Comparison of ENCODE assay signal across 16 cellular contexts in the genomic region with DNA sequence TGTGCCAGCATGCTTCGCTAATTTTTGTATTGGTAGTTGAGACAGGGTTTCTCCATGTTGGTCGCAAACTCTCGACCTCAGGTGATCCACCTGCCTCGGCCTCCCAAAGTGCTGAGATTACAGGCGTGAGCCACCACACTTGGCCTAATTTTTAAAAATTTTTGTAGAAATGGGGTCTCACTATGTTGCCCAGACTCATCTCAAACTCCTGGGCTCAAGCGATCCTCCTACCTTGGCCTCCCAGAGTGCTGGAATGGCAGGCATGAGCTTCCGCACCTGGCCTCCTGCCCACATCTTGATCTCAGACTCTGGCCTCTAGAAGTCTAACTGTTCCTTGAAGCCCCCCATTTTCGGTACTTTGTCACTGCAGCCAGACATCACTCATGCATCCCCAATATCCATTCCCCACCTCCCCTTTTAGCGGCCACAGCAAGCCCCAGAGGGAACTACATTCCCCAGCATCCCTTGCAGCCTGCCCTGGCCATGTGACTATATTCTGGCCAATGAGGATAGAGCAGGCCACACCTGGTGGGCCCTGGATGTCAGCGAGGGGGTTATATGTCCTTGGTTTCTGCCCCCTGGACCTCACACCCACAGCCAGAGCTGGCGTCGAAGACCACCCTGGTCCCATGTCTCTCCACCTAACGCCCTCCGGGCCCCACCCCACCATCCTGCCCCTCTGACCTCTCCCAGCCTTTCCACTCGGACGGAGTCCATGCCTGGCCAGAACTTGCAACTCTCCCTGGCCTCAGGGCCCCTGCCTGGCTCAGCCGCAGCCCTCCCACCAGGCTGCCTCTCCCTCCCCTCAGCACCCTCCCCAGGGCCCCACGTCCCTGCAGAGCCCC. TPM values are rescaled to one million over a fixed set of nuclear protein-coding genes. Genes with fewer than 3 reads are reported as not detected.
A peak's percentile ranks its signal among the peaks of the same experiment; 100 is the strongest.
DNase-seq lines count a peak whose midpoint lies in the region; ATAC-seq, FAIRE-seq and TF ChIP-seq lines count a peak whose summit lies in the region.
"Had no signal": no experiment of that assay in that cellular context is flagged by ENCODE, and none has a peak within 500 bp of the region (broad histone marks: within the 10 kb centered on the region; RNA-seq: fewer than 3 reads in every experiment).

No MANE protein-coding gene starts in this region.

- no peak overlapping the region for H4K91ac ChIP-seq in H1 (replicated peaks; ENCODE audit: insufficient read length, low read length)

- H2BK15ac ChIP-seq in H1 (ENCODE audit: low read length) = no peak overlapping the region

- H2BK120ac ChIP-seq in H1 (replicated peaks; ENCODE audit: low read depth, low read length) = no peak overlapping the region

- H3K79me1 ChIP-seq in H1 (ENCODE audit: low read depth, low read length) = no peaks in the 10 kb centered on the region

- no peak overlapping the region for H3K4me3 ChIP-seq in cardiac muscle cell
- no peak overlapping the region for H3K4me3 ChIP-seq in H1 (ENCODE audit: extremely low read depth in 1 of 4, insufficient read depth in 2 of 4, low read depth in 3 of 4, low read length in 4 of 4)
- H3K4me3 ChIP-seq: esophagus squamous epithelium had no signal

- FAIRE-seq in H1 (lab: Jason Lieb, UNC) = peak; percentile 24
- peak; percentile 98 for FAIRE-seq in urothelium cell line (lab: Jason Lieb, UNC)

- no peak overlapping the region for H3K23ac ChIP-seq in H1 (ENCODE audit: insufficient read length)

- H3K4ac ChIP-seq in H1 (replicated peaks; ENCODE audit: insufficient read length, low read depth, low read length) = no peak overlapping the region

- POLR2A ChIA-PET in H1 (lab: Charles Lee; ENCODE audit: partially characterized antibody) = interaction anchor here (1.2 kb wide), 2 partner anchors 11 to 15 kb away, joined by 3 read pairs; no protein-coding TSS in a partner anchor

- ATAC-seq in Right ventricle myocardium superior (ENCODE audit: poor library complexity) (no peak), GM21360 (IDR thresholded peaks at IDR 0.05; ENCODE audit: unreplicated experiment) (no peak)
- ATAC-seq: activated CD8-positive, alpha-beta memory T cell treated with anti-CD3 and anti-CD28 coated beads, Interleukin-2, amount 10 ng/mL, durations not matched to agents 7 days and 5 days had no signal

- no peaks in the 10 kb centered on the region for H3K79me2 ChIP-seq in H1 (ENCODE audit: control insufficient read depth in 1 of 2, insufficient read depth in 2 of 2, low read length in 2 of 2)

- H3K4me1 ChIP-seq in cardiac muscle cell (ENCODE audit: low read depth) (no peaks in the 10 kb centered on the region), H1 (replicated peaks in 1 of 4; ENCODE audit: control insufficient read depth in 3 of 4, insufficient read depth in 4 of 4, low read length in 3 of 4) (peaks cover 0 to 16% (median 6%) of the 10 kb centered on the region in 4 experiments; a peak in 5 of 7 replicates)

- TF ChIP-seq CTCF in cardiac muscle cell (IDR thresholded peaks at IDR 0.05; ENCODE audit: low read depth, low read length) = no peak
- no peak for TF ChIP-seq CTCF in H1 (IDR thresholded peaks at IDR 0.05; ENCODE audit: control extremely low read depth in 1 of 3, insufficient read depth in 1 of 3, low read depth in 1 of 3, low read length in 3 of 3)

- H4K8ac ChIP-seq in H1 (ENCODE audit: extremely low read depth, insufficient read depth, low read length) = peak overlapping the region; percentile 84

- H3K14ac ChIP-seq in H1 (ENCODE audit: insufficient read length) = no peak overlapping the region

- no peak overlapping the region for H4K5ac ChIP-seq in H1 (ENCODE audit: insufficient read length, low read depth, low read length)

- H4K20me1 ChIP-seq in H1 (replicated peaks in 1 of 2; ENCODE audit: control insufficient read depth in 1 of 2, insufficient read depth in 2 of 2, low read length in 2 of 2) = no peaks in the 10 kb centered on the region

- peak; percentile 20 for DNase-seq in cardiac muscle cell (ENCODE audit: low read depth in 1 of 2, low spot score in 1 of 2)
- DNase-seq in Right ventricle myocardium superior = no peak
- peak; percentile 66 for DNase-seq in NAMALWA (ENCODE audit: low spot score)
- DNase-seq in H1 (ENCODE audit: low read depth in 1 of 2, low spot score in 2 of 2) = peak in 1 of 2 experiments; percentile 73
- DNase-seq in urothelium cell line (ENCODE audit: low spot score) = peak; percentile 81
- DNase-seq in inferior parietal cortex (ENCODE audit: extremely low spot score) = no peak
- no peak for DNase-seq in activated T-helper 2 cell treated with anti-CD3 and anti-CD28 coated beads, Interferon-gamma antibody, Interleukin-2, Interleukin-4, amounts not matched to agents 10 μg/mL and 5 μg/mL and 100 μg/mL, durations not matched to agents 14 hours and 24 hours and 36 hours (ENCODE audit: low spot score)
- DNase-seq: activated CD8-positive, alpha-beta memory T cell treated with anti-CD3 and anti-CD28 coated beads, Interleukin-2, amount 10 ng/mL, durations not matched to agents 7 days and 5 days; activated naive CD8-positive, alpha-beta T cell treated with anti-CD3 and anti-CD28 coated beads for 36 hours; BE2C; esophagus squamous epithelium; GDM1; NCI-H1417; posterior cingulate gyrus; T-helper 9 cell had no signal

- H3K36me3 ChIP-seq in cardiac muscle cell (no peaks in the 10 kb centered on the region), H1 (ENCODE audit: control insufficient read depth in 2 of 4, insufficient read depth in 4 of 4, low read length in 3 of 4) (no peaks in the 10 kb centered on the region)
- H3K36me3 ChIP-seq: BE2C, esophagus squamous epithelium had no signal

- peak overlapping the region; percentile 95 for H2AFZ ChIP-seq in H1 (ENCODE audit: low read length)

- no peak overlapping the region for H2BK12ac ChIP-seq in H1 (ENCODE audit: low read depth, low read length)

- no peak overlapping the region for H3K27ac Mint-ChIP-seq in activated T-helper 2 cell treated with anti-CD3 and anti-CD28 coated beads, Interferon-gamma antibody, Interleukin-2, Interleukin-4, amounts not matched to agents 10 μg/mL and 5 μg/mL and 100 μg/mL, durations not matched to agents 14 hours and 24 hours and 36 hours
- H3K27ac Mint-ChIP-seq: activated CD8-positive, alpha-beta memory T cell treated with anti-CD3 and anti-CD28 coated beads, Interleukin-2, amount 10 ng/mL, durations not matched to agents 7 days and 5 days; activated naive CD8-positive, alpha-beta T cell treated with anti-CD3 and anti-CD28 coated beads for 36 hours had no signal

- H3K27me3 ChIP-seq in cardiac muscle cell = no peaks in the 10 kb centered on the region
- H3K27me3 ChIP-seq in H1 (replicated peaks in 1 of 4; ENCODE audit: control insufficient read depth in 3 of 4, extremely low read depth in 1 of 4, insufficient read depth in 3 of 4, low read length in 3 of 4) = no peaks in the 10 kb centered on the region

- TF ChIP-seq POLR2A in H1 (IDR thresholded peaks at IDR 0.05; ENCODE audit: control extremely low read depth in 1 of 2, low read depth in 2 of 2, low read length in 2 of 2) = no peak

- H3K27ac ChIP-seq in cardiac muscle cell = no peak overlapping the region
- no peak overlapping the region for H3K27ac ChIP-seq in H1 (ENCODE audit: low read depth, low read length)
- H3K27ac ChIP-seq: esophagus squamous epithelium had no signal

- H3K9me3 ChIP-seq in cardiac muscle cell (ENCODE audit: low read depth) (no peaks in the 10 kb centered on the region), H1 (ENCODE audit: insufficient read depth in 2 of 2, low read depth in 1 of 2, low read length in 1 of 2) (no peaks in the 10 kb centered on the region)
- H3K9me3 ChIP-seq: BE2C, esophagus squamous epithelium had no signal

- no peaks in the 10 kb centered on the region for H3K4me1 Mint-ChIP-seq in activated T-helper 2 cell treated with anti-CD3 and anti-CD28 coated beads, Interferon-gamma antibody, Interleukin-2, Interleukin-4, amounts not matched to agents 10 μg/mL and 5 μg/mL and 100 μg/mL, durations not matched to agents 14 hours and 24 hours and 36 hours (ENCODE audit: low read depth)

- intact Hi-C loops in Right ventricle myocardium superior (cut with DNase I) = no loop called here
- intact Hi-C loops in activated T-helper 2 cell treated with anti-CD3 and anti-CD28 coated beads, Interferon-gamma antibody, Interleukin-2, Interleukin-4, amounts not matched to agents 10 μg/mL and 5 μg/mL and 100 μg/mL, durations not matched to agents 14 hours and 24 hours and 36 hours (cut with micrococcal nuclease) = no loop called here

- CTCF ChIA-PET in H1 (lab: Charles Lee; ENCODE audit: partially characterized antibody) = interaction anchor here (0.9 to 1.4 kb wide), 3 partner anchors 49 to 232 kb away, joined by 3 to 5 read pairs (median 4); no protein-coding TSS in a partner anchor

- peaks cover 19% of the 10 kb centered on the region for H3K27me3 Mint-ChIP-seq in activated T-helper 2 cell treated with anti-CD3 and anti-CD28 coated beads, Interferon-gamma antibody, Interleukin-2, Interleukin-4, amounts not matched to agents 10 μg/mL and 5 μg/mL and 100 μg/mL, durations not matched to agents 14 hours and 24 hours and 36 hours (ENCODE audit: low read depth)

- H3K4me3 Mint-ChIP-seq in activated T-helper 2 cell treated with anti-CD3 and anti-CD28 coated beads, Interferon-gamma antibody, Interleukin-2, Interleukin-4, amounts not matched to agents 10 μg/mL and 5 μg/mL and 100 μg/mL, durations not matched to agents 14 hours and 24 hours and 36 hours (ENCODE audit: low read depth) = no peak overlapping the region
- H3K4me3 Mint-ChIP-seq: activated CD8-positive, alpha-beta memory T cell treated with anti-CD3 and anti-CD28 coated beads, Interleukin-2, amount 10 ng/mL, durations not matched to agents 7 days and 5 days; activated naive CD8-positive, alpha-beta T cell treated with anti-CD3 and anti-CD28 coated beads for 36 hours had no signal

- peak overlapping the region; percentile 7; the same call in 1 of the 2 replicates for H2BK5ac ChIP-seq in H1 (ENCODE audit: low read depth, low read length)

- TF ChIP-seq RAD21 in H1 (IDR thresholded peaks at IDR 0.05 in 1 of 2, conservative IDR thresholded peaks at IDR 0.05 in 1 of 2; ENCODE audit: low read depth in 2 of 2, low read length in 2 of 2) = no peak

- H3K9me3 Mint-ChIP-seq in activated T-helper 2 cell treated with anti-CD3 and anti-CD28 coated beads, Interferon-gamma antibody, Interleukin-2, Interleukin-4, amounts not matched to agents 10 μg/mL and 5 μg/mL and 100 μg/mL, durations not matched to agents 14 hours and 24 hours and 36 hours = no peaks in the 10 kb centered on the region
- H3K9me3 Mint-ChIP-seq: activated naive CD8-positive, alpha-beta T cell treated with anti-CD3 and anti-CD28 coated beads for 36 hours had no signal

- no peak overlapping the region for H3K4me2 ChIP-seq in H1 (ENCODE audit: insufficient read depth in 1 of 2, low read depth in 2 of 2, low read length in 2 of 2)

- no peak overlapping the region for H2AK5ac ChIP-seq in H1 (ENCODE audit: low read depth, low read length)

- TF ChIP-seq EP300 in H1 (IDR thresholded peaks at IDR 0.05; ENCODE audit: borderline replicate concordance in 1 of 2, low read depth in 2 of 2, low read length in 2 of 2) = no peak

- H3K56ac ChIP-seq in H1 (replicated peaks; ENCODE audit: insufficient read length, low read depth, low read length) = no peak overlapping the region

- no peak overlapping the region for H2BK20ac ChIP-seq in H1 (ENCODE audit: low read length)

- H3K36me3 Mint-ChIP-seq in activated T-helper 2 cell treated with anti-CD3 and anti-CD28 coated beads, Interferon-gamma antibody, Interleukin-2, Interleukin-4, amounts not matched to agents 10 μg/mL and 5 μg/mL and 100 μg/mL, durations not matched to agents 14 hours and 24 hours and 36 hours (ENCODE audit: low read depth) = no peaks in the 10 kb centered on the region
- H3K36me3 Mint-ChIP-seq: activated CD8-positive, alpha-beta memory T cell treated with anti-CD3 and anti-CD28 coated beads, Interleukin-2, amount 10 ng/mL, durations not matched to agents 7 days and 5 days; activated naive CD8-positive, alpha-beta T cell treated with anti-CD3 and anti-CD28 coated beads for 36 hours had no signal

- H3K9ac ChIP-seq in H1 (replicated peaks in 1 of 4; ENCODE audit: extremely low read depth in 1 of 4, low read depth in 3 of 4, low read length in 3 of 4) = no peak overlapping the region

- H3K18ac ChIP-seq in H1 (ENCODE audit: extremely low read depth, low read length) = no peak overlapping the region

- 80% methylated on average over 17 of the region's 18 CpGs; no CpG with 5 or more reads in 1 of the 2 experiments for WGBS in H1 (ENCODE audit: extremely low coverage in 1 of 2, insufficient coverage in 1 of 2, insufficient read length in 1 of 2, insufficient replicate concordance in 2 of 2, low coverage in 1 of 2, low lambda C conversion rate in 2 of 2, missing lambda C conversion rate in 1 of 2), 2 experiments

- no peaks in the 10 kb centered on the region for H3K23me2 ChIP-seq in H1 (ENCODE audit: low read depth, low read length)

RNA-seq across cellular contexts. Expression of a gene that starts 33.8 kb away (rescaled TPM):
- 13.1 and 19.5 TPM in 2 replicates for total RNA-seq in cardiac muscle cell
- 17.5 and 22.0 TPM in 2 replicates for polyA plus RNA-seq in cardiac muscle cell
- total RNA-seq in Right ventricle myocardium superior = 6.2 TPM
- total RNA-seq in H1 (2021; fragmentation: NEBNext Ultra II Directional; extraction: Animal tissue kit (Norgen Biotek cat#: 25700)) = 7.7 and 8.5 TPM in 2 replicates
- polyA plus RNA-seq in H1 (2011; rRNA removed) = 5.3 and 7.4 TPM in 2 replicates
- polyA plus RNA-seq in H1 (2011; cell fraction: cytosol; rRNA removed) = 7.2 TPM
- polyA plus RNA-seq in H1 (2011; cell fraction: nucleus; rRNA removed) = 64.5 TPM
- polyA plus RNA-seq in H1 (2012, experiment 1 of 2) = 4.7 to 12.0 TPM (median 11.0 TPM) in 4 replicates
- 4.4 TPM for polyA plus RNA-seq in H1 (2012, experiment 2 of 2)
- 8.1 TPM for polyA plus RNA-seq in H1 (2013, experiment 1 of 2)
- 6.8 TPM for polyA plus RNA-seq in H1 (2013, experiment 2 of 2)
- 8.8 and 9.6 TPM in 2 replicates for polyA minus RNA-seq in H1 (2011; rRNA and poly(A)+ RNA removed)
- 5.7 TPM for polyA minus RNA-seq in H1 (2011; cell fraction: cytosol; rRNA and poly(A)+ RNA removed)
- 14.6 TPM for polyA minus RNA-seq in H1 (2011; cell fraction: nucleus; rRNA and poly(A)+ RNA removed)
- total RNA-seq in activated T-helper 2 cell treated with anti-CD3 and anti-CD28 coated beads, Interferon-gamma antibody, Interleukin-2, Interleukin-4, amounts not matched to agents 10 μg/mL and 5 μg/mL and 100 μg/mL, durations not matched to agents 14 hours and 24 hours and 36 hours = 2.1 TPM in 2 replicates

Comparison
In these comparisons a context has a peak if more than half of its experiments do, and no peak if none do; other contexts are left out.
1. DNase-seq: peak in cardiac muscle cell (2 of 2), NAMALWA (single experiment) and urothelium cell line (single experiment); none in Right ventricle myocardium superior (single experiment), inferior parietal cortex (single experiment) and activated T-helper 2 cell treated with anti-CD3 and anti-CD28 coated beads, Interferon-gamma antibody, Interleukin-2, Interleukin-4, amounts not matched to agents 10 μg/mL and 5 μg/mL and 100 μg/mL, durations not matched to agents 14 hours and 24 hours and 36 hours (single experiment).